13 cellular contexts compared by ENCODE assay signal in genomic region chr6:151093706-151094105, GRCh38.
DNase-seq lines count a peak whose midpoint lies in the region; ATAC-seq and TF ChIP-seq lines count a peak whose summit lies in the region.
"Had no signal": no experiment of that assay in that cellular context is flagged by ENCODE, and none has a peak within 500 bp of the region (broad histone marks: within the 10 kb centered on the region; RNA-seq: fewer than 3 reads in every experiment).

No MANE protein-coding gene starts in this region.

- no peak overlapping the region for H3K14ac ChIP-seq in H9 (ENCODE audit: insufficient read depth, low read length)

- H3K4me1 Mint-ChIP-seq in H9, result peaks cover 20 to 33% of the 10 kb centered on the region in 2 experiments
- H3K4me1 Mint-ChIP-seq in activated CD4-positive, alpha-beta memory T cell treated with anti-CD3 and anti-CD28 coated beads, Interleukin-2, amount 10 ng/mL, durations not matched to agents 7 days and 5 days, result peaks cover 51% of the 10 kb centered on the region
- H3K4me1 Mint-ChIP-seq in mesothelial cell of epicardium, result peaks cover 52% of the 10 kb centered on the region

- ATAC-seq in HG02763 (IDR thresholded peaks at IDR 0.05; ENCODE audit: unreplicated experiment) (no peak), HG02981 (IDR thresholded peaks at IDR 0.05; ENCODE audit: unreplicated experiment) (no peak), HG03196 (IDR thresholded peaks at IDR 0.05; ENCODE audit: unreplicated experiment) (no peak)
- ATAC-seq: GM12878, K562 had no signal

- no peak overlapping the region for H3K27ac ChIP-seq in H9 (ENCODE audit: insufficient read length, low read depth, low read length)
- H3K27ac ChIP-seq: BLaER1 treated with 17β-estradiol and CSF1 and Interleukin-3, amounts not matched to agents 10 nM and 100 nM had no signal

- H2AK5ac ChIP-seq in H9 (ENCODE audit: insufficient read length, low read length), result no peak overlapping the region

- H3K56ac ChIP-seq in H9 (ENCODE audit: insufficient read length, low read depth, low read length), result no peak overlapping the region

- no peaks in the 10 kb centered on the region for H3K27me3 ChIP-seq in H9 (ENCODE audit: insufficient read depth, low read length)
- H3K27me3 ChIP-seq: BLaER1 treated with 17β-estradiol and CSF1 and Interleukin-3, amounts not matched to agents 10 nM and 100 nM had no signal

- POLR2A ChIA-PET in activated CD4-positive, alpha-beta memory T cell treated with anti-CD3 and anti-CD28 coated beads, Interleukin-2, amount 10 ng/mL, durations not matched to agents 7 days and 5 days (lab: Charles Lee), result no interaction called here

- H2BK120ac ChIP-seq in H9 (ENCODE audit: low read depth, low read length, poor library complexity, severe bottlenecking), result no peak overlapping the region

- no peaks in the 10 kb centered on the region for H3K79me1 ChIP-seq in H9 (ENCODE audit: insufficient read depth, low read depth, low read length, poor library complexity, severe bottlenecking)

- H3K27me3 Mint-ChIP-seq in H9 (ENCODE audit: low read depth) (no peaks in the 10 kb centered on the region), mesothelial cell of epicardium (ENCODE audit: low read depth) (no peaks in the 10 kb centered on the region)
- no peaks in the 10 kb centered on the region for H3K27me3 Mint-ChIP-seq in activated CD4-positive, alpha-beta memory T cell treated with anti-CD3 and anti-CD28 coated beads, Interleukin-2, amount 10 ng/mL, durations not matched to agents 7 days and 5 days
- H3K27me3 Mint-ChIP-seq: CD4-positive, CD25-positive, alpha-beta regulatory T cell had no signal

- no peaks in the 10 kb centered on the region; the same call in 1 of the 2 replicates for H3K4me1 ChIP-seq in H9 (ENCODE audit: insufficient read depth, low read length)

- H2BK5ac ChIP-seq in H9 (ENCODE audit: insufficient read length, low read length), result no peak overlapping the region

- H3K27ac Mint-ChIP-seq in H9, result peak overlapping the region in 2 of 3 experiments; percentile 65 to 81; a peak in 5 of 7 replicates
- H3K27ac Mint-ChIP-seq in activated CD4-positive, alpha-beta memory T cell treated with anti-CD3 and anti-CD28 coated beads, Interleukin-2, amount 10 ng/mL, durations not matched to agents 7 days and 5 days, result peak overlapping the region; percentile 8
- peak overlapping the region; percentile 73 for H3K27ac Mint-ChIP-seq in mesothelial cell of epicardium

- H3K23me2 ChIP-seq in H9 (ENCODE audit: insufficient read length, low read depth, low read length, poor library complexity, severe bottlenecking), result no peaks in the 10 kb centered on the region

- H2AFZ ChIP-seq in H9 (ENCODE audit: low read length), result no peak overlapping the region

- H3K18ac ChIP-seq in H9 (ENCODE audit: insufficient read length, low read depth, low read length), result no peak overlapping the region

- no peak overlapping the region for H2BK20ac ChIP-seq in H9 (ENCODE audit: low read depth, low read length, poor library complexity, severe bottlenecking)

- H3K9me3 Mint-ChIP-seq in H9 (no peaks in the 10 kb centered on the region; a peak in 1 of 5 replicates), mesothelial cell of epicardium (peaks cover 4% of the 10 kb centered on the region)
- no peaks in the 10 kb centered on the region for H3K9me3 Mint-ChIP-seq in activated CD4-positive, alpha-beta memory T cell treated with anti-CD3 and anti-CD28 coated beads, Interleukin-2, amount 10 ng/mL, durations not matched to agents 7 days and 5 days

- no peak for DNase-seq in H9
- DNase-seq in activated CD4-positive, alpha-beta memory T cell treated with anti-CD3 and anti-CD28 coated beads, Interleukin-2, amount 10 ng/mL, durations not matched to agents 7 days and 5 days, result no peak
- no peak for DNase-seq in mesothelial cell of epicardium (ENCODE audit: low spot score in 2 of 2, unreplicated experiment in 2 of 2)
- no peak for DNase-seq in D341Med (ENCODE audit: low spot score)
- DNase-seq: ACHN; CD4-positive, CD25-positive, alpha-beta regulatory T cell; DMS 273 treated with DMSO at 0.1 percent for 48 hours had no signal

- no peak overlapping the region for H3K9ac ChIP-seq in H9 (ENCODE audit: extremely low read depth, insufficient read length, low read length)
- H3K9ac ChIP-seq: BLaER1 treated with 17β-estradiol and CSF1 and Interleukin-3, amounts not matched to agents 10 nM and 100 nM had no signal

- CTCF ChIA-PET in activated CD4-positive, alpha-beta memory T cell treated with anti-CD3 and anti-CD28 coated beads, Interleukin-2, amount 10 ng/mL, durations not matched to agents 7 days and 5 days (lab: Charles Lee), result no interaction called here

- H3K4me3 Mint-ChIP-seq in H9 (no peak overlapping the region; a peak in 1 of 5 replicates), mesothelial cell of epicardium (no peak overlapping the region)
- H3K4me3 Mint-ChIP-seq in activated CD4-positive, alpha-beta memory T cell treated with anti-CD3 and anti-CD28 coated beads, Interleukin-2, amount 10 ng/mL, durations not matched to agents 7 days and 5 days, result no peak overlapping the region
- H3K4me3 Mint-ChIP-seq: CD4-positive, CD25-positive, alpha-beta regulatory T cell had no signal

- no peak overlapping the region for H3K23ac ChIP-seq in H9 (ENCODE audit: insufficient read length, low read depth, low read length)

- H3T11ph ChIP-seq in H9 (ENCODE audit: low read length), result no peak overlapping the region

- H4K20me1 ChIP-seq in H9 (ENCODE audit: control insufficient read depth, insufficient read depth, insufficient read length), result no peaks in the 10 kb centered on the region

- H3K36me3 Mint-ChIP-seq in H9 (ENCODE audit: insufficient read depth in 1 of 3, low read depth in 3 of 3) (peaks cover 41 to 47% (median 46%) of the 10 kb centered on the region in 3 experiments), mesothelial cell of epicardium (peaks cover 24% of the 10 kb centered on the region)
- H3K36me3 Mint-ChIP-seq in activated CD4-positive, alpha-beta memory T cell treated with anti-CD3 and anti-CD28 coated beads, Interleukin-2, amount 10 ng/mL, durations not matched to agents 7 days and 5 days (ENCODE audit: low read depth), result peaks cover 57% of the 10 kb centered on the region

- no peak overlapping the region for H4K91ac ChIP-seq in H9 (ENCODE audit: insufficient read length, low read depth, low read length)

- H4K5ac ChIP-seq in H9 (ENCODE audit: insufficient read length, low read depth, low read length), result no peak overlapping the region

- H3K4ac ChIP-seq in H9 (ENCODE audit: low read depth, low read length), result no peak overlapping the region

- no peak overlapping the region for H2BK15ac ChIP-seq in H9 (ENCODE audit: low read depth, low read length)

- no peak overlapping the region for H2BK12ac ChIP-seq in H9 (ENCODE audit: insufficient read length, low read depth, low read length)

- TF ChIP-seq CTCF in H9 (conservative IDR thresholded peaks at IDR 0.05) (no peak), mesothelial cell of epicardium (IDR thresholded peaks at IDR 0.05; ENCODE audit: unreplicated experiment) (no peak)

- no peaks in the 10 kb centered on the region for H3K9me3 ChIP-seq in H9 (ENCODE audit: control insufficient read depth, low read depth, low read length)

- H3K79me2 ChIP-seq in H9 (ENCODE audit: insufficient read depth, low read length), result no peaks in the 10 kb centered on the region

- no peak overlapping the region for H4K8ac ChIP-seq in H9 (replicated peaks; ENCODE audit: insufficient read length, low read depth, low read length)

- WGBS in H9 (ENCODE audit: extremely low coverage, insufficient read length, low lambda C conversion rate), result no CpG with 5 or more reads among the region's 5 CpGs

- no peak overlapping the region for H3K4me2 ChIP-seq in H9 (ENCODE audit: insufficient read depth, insufficient read length, low read length)
- H3K4me2 ChIP-seq: BLaER1 treated with 17β-estradiol and CSF1 and Interleukin-3, amounts not matched to agents 10 nM and 100 nM had no signal

Comparison
In these comparisons a context has a peak if more than half of its experiments do, and no peak if none do; other contexts are left out.
1. H3K27ac Mint-ChIP-seq: peak in every context shown above with its lines; median percentile 73 in H9; 73 in mesothelial cell of epicardium; 8 in activated CD4-positive, alpha-beta memory T cell treated with anti-CD3 and anti-CD28 coated beads, Interleukin-2, amount 10 ng/mL, durations not matched to agents 7 days and 5 days.